ENCODE assay signal across 19 cellular contexts in the genomic region with DNA sequence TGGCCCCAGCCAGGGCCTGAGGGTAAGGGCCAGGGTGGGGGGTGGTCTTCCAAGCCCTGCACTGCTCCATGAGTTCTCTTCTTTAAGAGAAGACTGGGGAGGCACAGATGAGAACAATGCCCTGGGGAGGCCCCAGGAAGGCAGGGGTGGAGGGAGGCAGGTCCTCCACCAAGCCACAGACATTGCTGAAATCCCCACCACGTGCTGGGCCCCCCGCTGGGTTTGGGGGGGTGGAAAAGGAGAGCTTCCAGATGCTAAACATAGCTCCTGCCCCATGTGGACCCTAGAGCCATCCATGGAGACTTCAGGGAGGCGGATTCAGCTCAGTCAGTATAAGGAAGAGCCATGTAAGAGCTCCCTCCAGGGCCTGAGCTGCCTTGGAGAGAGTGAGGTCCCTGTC.
"Had no signal": no experiment of that assay in that cellular context is flagged by ENCODE, and none has a peak within 500 bp of the region (broad histone marks: within the 10 kb centered on the region; RNA-seq: fewer than 3 reads in every experiment).

No MANE protein-coding gene starts in this region.

- H2AFZ ChIP-seq: parathyroid adenoma had no signal

- H3K9ac ChIP-seq: parathyroid adenoma had no signal

- H3K79me2 ChIP-seq: parathyroid adenoma had no signal

- H3K27me3 ChIP-seq: colonic mucosa, testis had no signal

- ATAC-seq: left ventricle myocardium superior; lower lobe of right lung; naive thymus-derived CD8-positive, alpha-beta T cell; sciatic nerve; stimulated activated effector memory CD8-positive, alpha-beta T cell treated with anti-CD3 and anti-CD28 coated beads, Interleukin-12 subunit alpha, Interleukin-12 subunit beta, amount 100 ng/mL, for 72 hours; stimulated activated naive CD8-positive, alpha-beta T cell treated with anti-CD3 and anti-CD28 coated beads, Interleukin-15, Interleukin-2, amounts not matched to agents 100 U/mL and 50 U/mL, for 24 hours had no signal

- DNase-seq: colonic mucosa; effector memory CD4-positive, alpha-beta T cell; head of caudate nucleus; left ventricle myocardium superior; lower lobe of right lung; naive thymus-derived CD8-positive, alpha-beta T cell; nephron progenitor cell; stimulated activated CD4-positive, alpha-beta T cell treated with anti-CD3 and anti-CD28 coated beads, Interleukin-12 subunit alpha, Interleukin-12 subunit beta, amount 100 ng/mL, for 4 hours; stimulated activated CD4-positive, alpha-beta T cell treated with anti-CD3 and anti-CD28 coated beads, Interleukin-1b, Interleukin-23, amount 100 ng/mL, for 48 hours; stimulated activated CD4-positive, alpha-beta T cell treated with anti-CD3 and anti-CD28 coated beads, Interleukin-4, amount 100 ng/mL, for 1 hour; stimulated activated naive CD8-positive, alpha-beta T cell treated with anti-CD3 and anti-CD28 coated beads, Interleukin-15, Interleukin-2, amounts not matched to agents 100 U/mL and 50 U/mL, for 24 hours; substantia nigra; testis; tibial artery had no signal

- H3K27ac ChIP-seq: colonic mucosa, esophagus muscularis mucosa, lower lobe of right lung, parathyroid adenoma, testis, tibial artery had no signal

- H3K4me1 ChIP-seq: colonic mucosa, esophagus muscularis mucosa, lower lobe of right lung, parathyroid adenoma, testis, tibial artery had no signal

- H3K36me3 ChIP-seq: colonic mucosa, esophagus muscularis mucosa, lower lobe of right lung, tibial artery had no signal

- H3K4me2 ChIP-seq: smooth muscle cell had no signal

- H3K4me3 ChIP-seq: colonic mucosa, esophagus muscularis mucosa, lower lobe of right lung, smooth muscle cell, testis, tibial artery had no signal

- H3K9me3 ChIP-seq: colonic mucosa, esophagus muscularis mucosa, lower lobe of right lung, testis, tibial artery had no signal
